Comparison of ENCODE assay signal across 1 cellular context in genomic region chr5:33842456-33842855, GRCh38.
TF ChIP-seq lines count a peak whose summit lies in the region.

No MANE protein-coding gene starts in this region.

TF ChIP-seq in IMR-90, 13 proteins besides CTCF, POLR2A, EP300 and RAD21:
- TF ChIP-seq SMC3 (IDR thresholded peaks at IDR 0.05; ENCODE audit: low read depth, low read length) (no peak), MXI1 (IDR thresholded peaks at IDR 0.05; ENCODE audit: borderline replicate concordance, low read depth, low read length) (no peak), RFX5 (IDR thresholded peaks at IDR 0.05; ENCODE audit: low read depth, low read length) (no peak), CEBPB (IDR thresholded peaks at IDR 0.05; ENCODE audit: low read depth, low read length) (no peak), NFE2L2 (IDR thresholded peaks at IDR 0.05; ENCODE audit: low read depth, low read length) (no peak), MAFK (IDR thresholded peaks at IDR 0.05; ENCODE audit: low read depth, low read length) (no peak), ELK1 (IDR thresholded peaks at IDR 0.05; ENCODE audit: borderline replicate concordance, low read depth, low read length) (no peak), FOS (IDR thresholded peaks at IDR 0.05; ENCODE audit: low read depth, low read length) (no peak), MAZ (IDR thresholded peaks at IDR 0.05; ENCODE audit: borderline replicate concordance, low read depth, low read length) (no peak), BHLHE40 (IDR thresholded peaks at IDR 0.05; ENCODE audit: low read depth, low read length) (no peak), CHD1 (IDR thresholded peaks at IDR 0.05; ENCODE audit: low read depth, low read length) (no peak), USF2 (IDR thresholded peaks at IDR 0.05; ENCODE audit: low read depth, low read length) (no peak)
